16 cellular contexts compared by ENCODE assay signal in genomic region chr3:169250000-169250399, GRCh38.
"Had no signal": no experiment of that assay in that cellular context is flagged by ENCODE, and none has a peak within 500 bp of the region (broad histone marks: within the 10 kb centered on the region; RNA-seq: fewer than 3 reads in every experiment).

No MANE protein-coding gene starts in this region.

- H3K27ac ChIP-seq: coronary artery, esophagus muscularis mucosa, right atrium auricular region, thoracic aorta had no signal

- ATAC-seq: activated CD4-positive, CD25-positive, alpha-beta regulatory T cell treated with anti-CD3 and anti-CD28 coated beads, Interleukin-2, amount 50 U/mL, for 24 hours; natural killer cell treated with Interleukin-12 subunit alpha and Interleukin-12 subunit beta and Interleukin-15 and Interleukin-18, amount 100 ng/mL, for 72 hours had no signal

- H3K36me3 ChIP-seq: esophagus muscularis mucosa, right atrium auricular region, thoracic aorta had no signal

- DNase-seq: activated CD4-positive, alpha-beta memory T cell treated with anti-CD3 and anti-CD28 coated beads, Interleukin-2, amount 10 ng/mL, durations not matched to agents 7 days and 5 days; activated CD4-positive, alpha-beta T cell treated with anti-CD3 and anti-CD28 coated beads, Interleukin-2, amount 10 ng/mL, durations not matched to agents 24 days and 14 days; activated effector memory CD4-positive, alpha-beta T cell treated with anti-CD3 and anti-CD28 coated beads, Interleukin-2, amount 50 U/mL, for 16 hours; activated naive CD4-positive, alpha-beta T cell treated with anti-CD3 and anti-CD28 coated beads, Interleukin-2, amount 10 ng/mL, durations not matched to agents 7 days and 5 days; amygdala; glutamatergic neuron; hippocampal formation; occipital lobe; stimulated activated CD4-positive, alpha-beta T cell treated with anti-CD3 and anti-CD28 coated beads, Interleukin-4, amount 100 ng/mL, for 24 hours; stimulated activated naive CD4-positive, alpha-beta T cell treated with Interleukin-2 at 50 U/mL for 16 hours had no signal

- H3K4me1 ChIP-seq: esophagus muscularis mucosa, right atrium auricular region had no signal

- H3K4me3 ChIP-seq: coronary artery, esophagus muscularis mucosa, right atrium auricular region, thoracic aorta had no signal

- H3K9me3 ChIP-seq: esophagus muscularis mucosa, right atrium auricular region, thoracic aorta had no signal

- H3K27me3 ChIP-seq: esophagus muscularis mucosa, right atrium auricular region had no signal
